ENCODE assay signal across 13 cellular contexts in genomic region chr13:29520671-29521070, GRCh38.
A peak's percentile ranks its signal among the peaks of the same experiment; 100 is the strongest.
DNase-seq lines count a peak whose midpoint lies in the region; ATAC-seq, FAIRE-seq and TF ChIP-seq lines count a peak whose summit lies in the region.
"Had no signal": no experiment of that assay in that cellular context is flagged by ENCODE, and none has a peak within 500 bp of the region (broad histone marks: within the 10 kb centered on the region; RNA-seq: fewer than 3 reads in every experiment).

No MANE protein-coding gene starts in this region.

- FAIRE-seq in endometrium (lab: Jason Lieb, UNC), result peak; percentile 99
- FAIRE-seq: GM12891 had no signal

- H3K27ac Mint-ChIP-seq in osteocyte (ENCODE audit: unreplicated experiment) (peak overlapping the region; percentile 78), endothelial cell (ENCODE audit: unreplicated experiment) (no peak overlapping the region)
- H3K27ac Mint-ChIP-seq: activated CD8-positive, alpha-beta T cell treated with anti-CD3 and anti-CD28 coated beads, Interleukin-2, amount 10 ng/mL, durations not matched to agents 7 days and 5 days had no signal

- H3K4me1 Mint-ChIP-seq in osteocyte (ENCODE audit: unreplicated experiment) (peaks cover 51% of the 10 kb centered on the region), endothelial cell (ENCODE audit: unreplicated experiment) (peaks cover 8% of the 10 kb centered on the region)

- H3K27me3 Mint-ChIP-seq in osteocyte (ENCODE audit: unreplicated experiment) (no peaks in the 10 kb centered on the region), endothelial cell (ENCODE audit: unreplicated experiment) (peaks cover 2% of the 10 kb centered on the region)

- H3K9me3 Mint-ChIP-seq in osteocyte (ENCODE audit: unreplicated experiment), result no peaks in the 10 kb centered on the region
- no peaks in the 10 kb centered on the region for H3K9me3 Mint-ChIP-seq in endothelial cell (ENCODE audit: unreplicated experiment)

- peaks cover 64% of the 10 kb centered on the region for H3K36me3 Mint-ChIP-seq in osteocyte (ENCODE audit: unreplicated experiment)
- H3K36me3 Mint-ChIP-seq in endothelial cell (ENCODE audit: low read depth, unreplicated experiment), result peaks cover 28% of the 10 kb centered on the region

- TF ChIP-seq CTCF in osteocyte (IDR thresholded peaks at IDR 0.05) (no peak), endothelial cell (IDR thresholded peaks at IDR 0.05; ENCODE audit: unreplicated experiment) (no peak)

- DNase-seq in AG08395 (ENCODE audit: low spot score) (peak; percentile 82), LHCN-M2 (ENCODE audit: low read depth) (peak; percentile 84), osteocyte (ENCODE audit: extremely low spot score, unreplicated experiment) (no peak), endothelial cell (ENCODE audit: low spot score) (no peak), KG1 (lab: John Stamatoyannopoulos, UW) (no peak)
- no peak for DNase-seq in stimulated activated CD4-positive, alpha-beta T cell treated with anti-CD3 and anti-CD28 coated beads, Interleukin-12 subunit alpha, Interleukin-12 subunit beta, amount 100 ng/mL, for 4 hours
- DNase-seq: activated CD8-positive, alpha-beta T cell treated with anti-CD3 and anti-CD28 coated beads, Interleukin-2, amount 10 ng/mL, durations not matched to agents 7 days and 5 days; AML-193; body of pancreas; NCI-H2081 treated with DMSO at 0.1 percent for 48 hours had no signal

- ATAC-seq in HG02623 (IDR thresholded peaks at IDR 0.05; ENCODE audit: unreplicated experiment), result no peak
- ATAC-seq: activated CD8-positive, alpha-beta T cell treated with anti-CD3 and anti-CD28 coated beads, Interleukin-2, amount 10 ng/mL, durations not matched to agents 7 days and 5 days; body of pancreas had no signal

- no peak overlapping the region for H3K4me3 Mint-ChIP-seq in osteocyte (ENCODE audit: unreplicated experiment)
- H3K4me3 Mint-ChIP-seq in endothelial cell (ENCODE audit: unreplicated experiment), result no peak overlapping the region
- H3K4me3 Mint-ChIP-seq: activated CD8-positive, alpha-beta T cell treated with anti-CD3 and anti-CD28 coated beads, Interleukin-2, amount 10 ng/mL, durations not matched to agents 7 days and 5 days had no signal

Comparison
In these comparisons a context has a peak if more than half of its experiments do, and no peak if none do; other contexts are left out.
1. DNase-seq: peak in AG08395 (single experiment) and LHCN-M2 (single experiment); none in osteocyte (single experiment), endothelial cell (single experiment), stimulated activated CD4-positive, alpha-beta T cell treated with anti-CD3 and anti-CD28 coated beads, Interleukin-12 subunit alpha, Interleukin-12 subunit beta, amount 100 ng/mL, for 4 hours (single experiment) and KG1 (single experiment).